Comparison of ENCODE assay signal across 1 cellular context in the genomic region with DNA sequence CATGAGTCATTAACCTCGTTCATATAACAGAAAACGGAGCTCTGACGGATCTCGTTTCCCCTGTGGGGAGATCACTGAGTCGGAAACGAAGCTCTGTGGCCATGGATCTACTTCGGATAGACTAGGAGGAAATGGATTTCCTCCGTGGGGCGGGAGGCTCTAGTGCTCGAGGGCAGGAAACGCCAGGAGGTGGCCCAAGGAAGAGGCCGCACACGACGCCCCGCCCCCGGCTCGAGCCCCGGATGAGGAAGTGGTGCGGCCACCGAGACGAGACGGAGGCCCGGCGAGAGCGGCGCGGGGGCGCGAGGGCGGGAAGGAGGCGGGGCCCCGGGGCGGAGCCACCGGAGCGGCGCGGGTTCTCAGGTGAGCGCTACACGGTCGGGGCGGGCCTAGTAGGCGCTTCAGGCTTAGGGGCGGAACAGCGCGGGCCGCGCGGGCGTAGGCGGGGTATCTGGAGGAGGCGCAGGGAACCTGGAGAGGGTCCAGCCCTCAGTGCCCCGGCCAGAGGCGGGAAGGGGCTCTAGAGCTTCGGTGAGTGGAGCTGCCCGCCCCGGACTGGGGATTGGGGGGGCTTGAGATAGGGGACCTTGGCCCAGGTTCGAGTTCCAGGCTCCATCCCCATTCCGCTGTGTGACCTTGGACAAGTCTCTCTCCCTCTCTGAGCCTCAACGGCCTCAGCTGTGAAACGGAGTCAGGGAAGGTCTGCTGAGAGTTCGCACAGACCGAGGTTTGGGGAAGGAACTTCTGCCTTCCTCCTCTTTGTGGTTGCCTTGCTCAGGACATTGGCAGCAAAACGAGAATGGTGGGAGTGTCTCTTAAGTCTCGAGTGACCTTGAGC.
TF ChIP-seq lines count a peak whose summit lies in the region.

A gene (plus strand): TSS at position 386 of the 838 bp plus-strand sequence. CDS start 903 bp downstream, outside the sequence.

TF ChIP-seq in K562, 482 proteins besides CTCF, POLR2A, EP300 and RAD21 (continued from another document and continues in another):
- TF ChIP-seq MYC (IDR thresholded peaks at IDR 0.05; ENCODE audit: low read depth, low read length), result peak; percentile 92
- no peak for TF ChIP-seq MYC (CRISPR knock-in tag; IDR thresholded peaks at IDR 0.05; ENCODE audit: borderline replicate concordance, low read depth)
- peak; percentile 91 for TF ChIP-seq L3MBTL2 (IDR thresholded peaks at IDR 0.05)
- TF ChIP-seq, protein P1, sequence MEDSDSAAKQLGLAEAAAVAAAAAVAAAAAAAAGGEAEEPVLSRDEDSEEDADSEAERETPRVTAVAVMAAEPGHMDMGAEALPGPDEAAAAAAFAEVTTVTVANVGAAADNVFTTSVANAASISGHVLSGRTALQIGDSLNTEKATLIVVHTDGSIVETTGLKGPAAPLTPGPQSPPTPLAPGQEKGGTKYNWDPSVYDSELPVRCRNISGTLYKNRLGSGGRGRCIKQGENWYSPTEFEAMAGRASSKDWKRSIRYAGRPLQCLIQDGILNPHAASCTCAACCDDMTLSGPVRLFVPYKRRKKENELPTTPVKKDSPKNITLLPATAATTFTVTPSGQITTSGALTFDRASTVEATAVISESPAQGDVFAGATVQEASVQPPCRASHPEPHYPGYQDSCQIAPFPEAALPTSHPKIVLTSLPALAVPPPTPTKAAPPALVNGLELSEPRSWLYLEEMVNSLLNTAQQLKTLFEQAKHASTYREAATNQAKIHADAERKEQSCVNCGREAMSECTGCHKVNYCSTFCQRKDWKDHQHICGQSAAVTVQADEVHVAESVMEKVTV (CRISPR knock-in tag; IDR thresholded peaks at IDR 0.05), result no peak
- peak; percentile 3; the same call in 1 of the 2 replicates for TF ChIP-seq ZNF644 (tag; IDR thresholded peaks at IDR 0.05; ENCODE audit: low read depth)
- TF ChIP-seq, protein P2, sequence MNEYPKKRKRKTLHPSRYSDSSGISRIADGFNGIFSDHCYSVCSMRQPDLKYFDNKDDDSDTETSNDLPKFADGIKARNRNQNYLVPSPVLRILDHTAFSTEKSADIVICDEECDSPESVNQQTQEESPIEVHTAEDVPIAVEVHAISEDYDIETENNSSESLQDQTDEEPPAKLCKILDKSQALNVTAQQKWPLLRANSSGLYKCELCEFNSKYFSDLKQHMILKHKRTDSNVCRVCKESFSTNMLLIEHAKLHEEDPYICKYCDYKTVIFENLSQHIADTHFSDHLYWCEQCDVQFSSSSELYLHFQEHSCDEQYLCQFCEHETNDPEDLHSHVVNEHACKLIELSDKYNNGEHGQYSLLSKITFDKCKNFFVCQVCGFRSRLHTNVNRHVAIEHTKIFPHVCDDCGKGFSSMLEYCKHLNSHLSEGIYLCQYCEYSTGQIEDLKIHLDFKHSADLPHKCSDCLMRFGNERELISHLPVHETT (CRISPR knock-in tag; conservative IDR thresholded peaks at IDR 0.05 in 1 of 2, IDR thresholded peaks at IDR 0.05 in 1 of 2), result peak in 1 of 2 experiments; percentile 96; a peak in 2 of 4 replicates
- peak; percentile 94 for TF ChIP-seq EP400 (IDR thresholded peaks at IDR 0.05)
- no peak for TF ChIP-seq HMG20A (CRISPR knock-in tag; conservative IDR thresholded peaks at IDR 0.05)
- 0 out of 4 replicates have a peak, but pooled peaks of 1 of the 2 experiments have one; percentile 23 for TF ChIP-seq TRIM24 (IDR thresholded peaks at IDR 0.05)
- TF ChIP-seq, protein P3, sequence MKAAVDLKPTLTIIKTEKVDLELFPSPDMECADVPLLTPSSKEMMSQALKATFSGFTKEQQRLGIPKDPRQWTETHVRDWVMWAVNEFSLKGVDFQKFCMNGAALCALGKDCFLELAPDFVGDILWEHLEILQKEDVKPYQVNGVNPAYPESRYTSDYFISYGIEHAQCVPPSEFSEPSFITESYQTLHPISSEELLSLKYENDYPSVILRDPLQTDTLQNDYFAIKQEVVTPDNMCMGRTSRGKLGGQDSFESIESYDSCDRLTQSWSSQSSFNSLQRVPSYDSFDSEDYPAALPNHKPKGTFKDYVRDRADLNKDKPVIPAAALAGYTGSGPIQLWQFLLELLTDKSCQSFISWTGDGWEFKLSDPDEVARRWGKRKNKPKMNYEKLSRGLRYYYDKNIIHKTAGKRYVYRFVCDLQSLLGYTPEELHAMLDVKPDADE (conservative IDR thresholded peaks at IDR 0.05; ENCODE audit: control insufficient read depth, low read depth, low read length), result 0 out of 2 replicates have a peak, but pooled peaks have one; percentile 45
- peak; percentile 87 for TF ChIP-seq POLR2B (IDR thresholded peaks at IDR 0.05; ENCODE audit: low read depth, partially characterized antibody)
- TF ChIP-seq, protein P4, sequence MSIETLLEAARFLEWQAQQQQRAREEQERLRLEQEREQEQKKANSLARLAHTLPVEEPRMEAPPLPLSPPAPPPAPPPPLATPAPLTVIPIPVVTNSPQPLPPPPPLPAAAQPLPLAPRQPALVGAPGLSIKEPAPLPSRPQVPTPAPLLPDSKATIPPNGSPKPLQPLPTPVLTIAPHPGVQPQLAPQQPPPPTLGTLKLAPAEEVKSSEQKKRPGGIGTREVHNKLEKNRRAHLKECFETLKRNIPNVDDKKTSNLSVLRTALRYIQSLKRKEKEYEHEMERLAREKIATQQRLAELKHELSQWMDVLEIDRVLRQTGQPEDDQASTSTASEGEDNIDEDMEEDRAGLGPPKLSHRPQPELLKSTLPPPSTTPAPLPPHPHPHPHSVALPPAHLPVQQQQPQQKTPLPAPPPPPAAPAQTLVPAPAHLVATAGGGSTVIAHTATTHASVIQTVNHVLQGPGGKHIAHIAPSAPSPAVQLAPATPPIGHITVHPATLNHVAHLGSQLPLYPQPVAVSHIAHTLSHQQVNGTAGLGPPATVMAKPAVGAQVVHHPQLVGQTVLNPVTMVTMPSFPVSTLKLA (conservative IDR thresholded peaks at IDR 0.05), result peak; percentile 58 to 80; a peak in 3 of 4 replicates
- TF ChIP-seq ESRRA (IDR thresholded peaks at IDR 0.05; ENCODE audit: borderline replicate concordance, low read depth), result peak; percentile 84
- TF ChIP-seq EHMT2 (IDR thresholded peaks at IDR 0.05), result no peak
- TF ChIP-seq MTA1 (IDR thresholded peaks at IDR 0.05; ENCODE audit: borderline replicate concordance), result 0 out of 2 replicates have a peak, but pooled peaks have one; percentile 41
- TF ChIP-seq SMARCE1 (IDR thresholded peaks at IDR 0.05), result 0 out of 2 replicates have a peak, but pooled peaks have one; percentile 16
- peak; percentile 91 for TF ChIP-seq TAF7 (tag; IDR thresholded peaks at IDR 0.05)
- TF ChIP-seq HDGF (IDR thresholded peaks at IDR 0.05), result 0 out of 2 replicates have a peak, but pooled peaks have one; percentile 33
- TF ChIP-seq PCBP2 (IDR thresholded peaks at IDR 0.05; ENCODE audit: low read depth, low read length, poor library complexity, severe bottlenecking), result no peak
- peak; percentile 10; the same call in 1 of the 2 replicates for TF ChIP-seq ARID1B (IDR thresholded peaks at IDR 0.05)
- TF ChIP-seq RCOR1 (IDR thresholded peaks at IDR 0.05; ENCODE audit: borderline replicate concordance in 1 of 2, low read depth in 2 of 2, low read length in 2 of 2), result peak; percentile 64 to 94
- peak; percentile 42; the same call in 1 of the 2 replicates for TF ChIP-seq MTA3 (IDR thresholded peaks at IDR 0.05; ENCODE audit: borderline replicate concordance)
- no peak for TF ChIP-seq THRAP3 (IDR thresholded peaks at IDR 0.05; ENCODE audit: borderline replicate concordance)
- TF ChIP-seq, protein P5, sequence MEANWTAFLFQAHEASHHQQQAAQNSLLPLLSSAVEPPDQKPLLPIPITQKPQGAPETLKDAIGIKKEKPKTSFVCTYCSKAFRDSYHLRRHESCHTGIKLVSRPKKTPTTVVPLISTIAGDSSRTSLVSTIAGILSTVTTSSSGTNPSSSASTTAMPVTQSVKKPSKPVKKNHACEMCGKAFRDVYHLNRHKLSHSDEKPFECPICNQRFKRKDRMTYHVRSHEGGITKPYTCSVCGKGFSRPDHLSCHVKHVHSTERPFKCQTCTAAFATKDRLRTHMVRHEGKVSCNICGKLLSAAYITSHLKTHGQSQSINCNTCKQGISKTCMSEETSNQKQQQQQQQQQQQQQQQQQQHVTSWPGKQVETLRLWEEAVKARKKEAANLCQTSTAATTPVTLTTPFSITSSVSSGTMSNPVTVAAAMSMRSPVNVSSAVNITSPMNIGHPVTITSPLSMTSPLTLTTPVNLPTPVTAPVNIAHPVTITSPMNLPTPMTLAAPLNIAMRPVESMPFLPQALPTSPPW (CRISPR knock-in tag; IDR thresholded peaks at IDR 0.05), result peak; percentile 85
- TF ChIP-seq ETV6 (IDR thresholded peaks at IDR 0.05; ENCODE audit: borderline replicate concordance in 1 of 2, low read depth in 2 of 2, low read length in 1 of 2), result peak; percentile 14 to 73; a peak in 1 of 4 replicates
- no peak for TF ChIP-seq ETV6 (CRISPR knock-in tag; IDR thresholded peaks at IDR 0.05; ENCODE audit: borderline replicate concordance)
- TF ChIP-seq ZSCAN29 (IDR thresholded peaks at IDR 0.05), result no peak
- TF ChIP-seq CXXC5 (CRISPR knock-in tag; IDR thresholded peaks at IDR 0.05), result peak; percentile 86
- TF ChIP-seq, protein P6, sequence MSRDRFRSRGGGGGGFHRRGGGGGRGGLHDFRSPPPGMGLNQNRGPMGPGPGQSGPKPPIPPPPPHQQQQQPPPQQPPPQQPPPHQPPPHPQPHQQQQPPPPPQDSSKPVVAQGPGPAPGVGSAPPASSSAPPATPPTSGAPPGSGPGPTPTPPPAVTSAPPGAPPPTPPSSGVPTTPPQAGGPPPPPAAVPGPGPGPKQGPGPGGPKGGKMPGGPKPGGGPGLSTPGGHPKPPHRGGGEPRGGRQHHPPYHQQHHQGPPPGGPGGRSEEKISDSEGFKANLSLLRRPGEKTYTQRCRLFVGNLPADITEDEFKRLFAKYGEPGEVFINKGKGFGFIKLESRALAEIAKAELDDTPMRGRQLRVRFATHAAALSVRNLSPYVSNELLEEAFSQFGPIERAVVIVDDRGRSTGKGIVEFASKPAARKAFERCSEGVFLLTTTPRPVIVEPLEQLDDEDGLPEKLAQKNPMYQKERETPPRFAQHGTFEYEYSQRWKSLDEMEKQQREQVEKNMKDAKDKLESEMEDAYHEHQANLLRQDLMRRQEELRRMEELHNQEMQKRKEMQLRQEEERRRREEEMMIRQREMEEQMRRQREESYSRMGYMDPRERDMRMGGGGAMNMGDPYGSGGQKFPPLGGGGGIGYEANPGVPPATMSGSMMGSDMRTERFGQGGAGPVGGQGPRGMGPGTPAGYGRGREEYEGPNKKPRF (IDR thresholded peaks at IDR 0.05; ENCODE audit: low read depth, low read length), result no peak
- TF ChIP-seq SRF (CRISPR knock-in tag; IDR thresholded peaks at IDR 0.05), result peak in 1 of 2 experiments; percentile 44; a peak in 1 of 4 replicates
- peak; percentile 61 for TF ChIP-seq CC2D1A (IDR thresholded peaks at IDR 0.05)
- TF ChIP-seq NFIC (IDR thresholded peaks at IDR 0.05), result peak; percentile 56; the same call in 1 of the 2 replicates
- no peak for TF ChIP-seq NUFIP1 (IDR thresholded peaks at IDR 0.05; ENCODE audit: partially characterized antibody)
- TF ChIP-seq, protein P7, sequence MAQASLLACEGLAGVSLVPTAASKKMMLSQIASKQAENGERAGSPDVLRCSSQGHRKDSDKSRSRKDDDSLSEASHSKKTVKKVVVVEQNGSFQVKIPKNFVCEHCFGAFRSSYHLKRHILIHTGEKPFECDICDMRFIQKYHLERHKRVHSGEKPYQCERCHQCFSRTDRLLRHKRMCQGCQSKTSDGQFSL (CRISPR knock-in tag; IDR thresholded peaks at IDR 0.05), result peak; percentile 78
- TF ChIP-seq, protein P7 (tag; IDR thresholded peaks at IDR 0.05), result no peak
- no peak for TF ChIP-seq ATF1 (CRISPR knock-in tag; IDR thresholded peaks at IDR 0.05)
- peak; percentile 34 for TF ChIP-seq ATF1 (tag; IDR thresholded peaks at IDR 0.05)
- no peak for TF ChIP-seq ZNF561 (CRISPR knock-in tag; conservative IDR thresholded peaks at IDR 0.05)
